Comparison of ENCODE assay signal across 9 cellular contexts in genomic region chr2:179049203-179049545, GRCh38. TPM values are rescaled to one million over a fixed set of nuclear protein-coding genes. Genes with fewer than 3 reads are reported as not detected.
DNase-seq lines count a peak whose midpoint lies in the region; ATAC-seq, FAIRE-seq and TF ChIP-seq lines count a peak whose summit lies in the region.
"Had no signal": no experiment of that assay in that cellular context is flagged by ENCODE, and none has a peak within 500 bp of the region (broad histone marks: within the 10 kb centered on the region; RNA-seq: fewer than 3 reads in every experiment).

No MANE protein-coding gene starts in this region.

- H3K4me3 ChIP-seq in kidney (ENCODE audit: low read length in 2 of 2) = no peak overlapping the region

- peaks cover 6% of the 10 kb centered on the region for H3K36me3 Mint-ChIP-seq in activated naive CD8-positive, alpha-beta T cell treated with anti-CD3 and anti-CD28 coated beads, Interleukin-2, amount 50 U/mL, for 24 hours (ENCODE audit: low read depth)
- H3K36me3 Mint-ChIP-seq in stimulated activated memory B cell treated with anti-CD40 and anti-IgM and Interleukin-4, amounts not matched to agents 10 μg/mL and 1 μg/mL and 100 μg/mL, for 72 hours = peaks cover 6% of the 10 kb centered on the region

- H3K9me3 Mint-ChIP-seq in activated naive CD8-positive, alpha-beta T cell treated with anti-CD3 and anti-CD28 coated beads, Interleukin-2, amount 50 U/mL, for 24 hours = no peaks in the 10 kb centered on the region
- H3K9me3 Mint-ChIP-seq in stimulated activated memory B cell treated with anti-CD40 and anti-IgM and Interleukin-4, amounts not matched to agents 10 μg/mL and 1 μg/mL and 100 μg/mL, for 72 hours = no peaks in the 10 kb centered on the region

- intact Hi-C loops in kidney (cut with DNase I) = no loop called here

- ATAC-seq in GM19452 (IDR thresholded peaks at IDR 0.05; ENCODE audit: unreplicated experiment) = peak; percentile 43
- ATAC-seq in HG03045 (IDR thresholded peaks at IDR 0.05; ENCODE audit: unreplicated experiment) = peak; percentile 36
- peak; percentile 34 for ATAC-seq in activated naive CD8-positive, alpha-beta T cell treated with anti-CD3 and anti-CD28 coated beads, Interleukin-2, amount 50 U/mL, for 24 hours
- peak; percentile 67 for ATAC-seq in stimulated activated memory B cell treated with anti-CD40 and anti-IgM and Interleukin-4, amounts not matched to agents 10 μg/mL and 1 μg/mL and 100 μg/mL, for 72 hours

- no peaks in the 10 kb centered on the region for H3K27me3 Mint-ChIP-seq in activated naive CD8-positive, alpha-beta T cell treated with anti-CD3 and anti-CD28 coated beads, Interleukin-2, amount 50 U/mL, for 24 hours
- H3K27me3 Mint-ChIP-seq in stimulated activated memory B cell treated with anti-CD40 and anti-IgM and Interleukin-4, amounts not matched to agents 10 μg/mL and 1 μg/mL and 100 μg/mL, for 72 hours = no peaks in the 10 kb centered on the region

- FAIRE-seq in kidney (lab: Jason Lieb, UNC) = no peak
- FAIRE-seq: bronchial epithelial cell had no signal

- no peak for TF ChIP-seq CTCF in kidney (IDR thresholded peaks at IDR 0.05; ENCODE audit: borderline replicate concordance, extremely low read depth, insufficient read depth)

- DNase-seq in activated naive CD8-positive, alpha-beta T cell treated with anti-CD3 and anti-CD28 coated beads, Interleukin-2, amount 50 U/mL, for 24 hours = no peak
- DNase-seq in AG08395 (ENCODE audit: low spot score) (no peak), OCI-M2 (lab: John Stamatoyannopoulos, UW; ENCODE audit: unreplicated experiment) (no peak), kidney (no peak), ecto neural progenitor cell (ENCODE audit: low spot score) (no peak)

- H3K9me3 ChIP-seq in kidney (ENCODE audit: control insufficient read depth in 1 of 2, low read length in 2 of 2) = no peaks in the 10 kb centered on the region

- peak overlapping the region; percentile 81 for H3K4me3 Mint-ChIP-seq in activated naive CD8-positive, alpha-beta T cell treated with anti-CD3 and anti-CD28 coated beads, Interleukin-2, amount 50 U/mL, for 24 hours
- peak overlapping the region; percentile 90 for H3K4me3 Mint-ChIP-seq in stimulated activated memory B cell treated with anti-CD40 and anti-IgM and Interleukin-4, amounts not matched to agents 10 μg/mL and 1 μg/mL and 100 μg/mL, for 72 hours

- peaks cover 7 to 14% of the 10 kb centered on the region in 2 donors for H3K4me1 ChIP-seq in kidney (ENCODE audit: control insufficient read depth in 1 of 2, insufficient read depth in 1 of 2, low read depth in 1 of 2, low read length in 2 of 2)

- H3K36me3 ChIP-seq in kidney (ENCODE audit: control insufficient read depth in 1 of 2, insufficient read depth in 2 of 2, low read length in 2 of 2) = no peaks in the 10 kb centered on the region

- H3K4me1 Mint-ChIP-seq in activated naive CD8-positive, alpha-beta T cell treated with anti-CD3 and anti-CD28 coated beads, Interleukin-2, amount 50 U/mL, for 24 hours = peaks cover 56% of the 10 kb centered on the region
- H3K4me1 Mint-ChIP-seq in stimulated activated memory B cell treated with anti-CD40 and anti-IgM and Interleukin-4, amounts not matched to agents 10 μg/mL and 1 μg/mL and 100 μg/mL, for 72 hours = peaks cover 46% of the 10 kb centered on the region

- H3K27ac Mint-ChIP-seq in activated naive CD8-positive, alpha-beta T cell treated with anti-CD3 and anti-CD28 coated beads, Interleukin-2, amount 50 U/mL, for 24 hours = peak overlapping the region; percentile 76
- H3K27ac Mint-ChIP-seq in stimulated activated memory B cell treated with anti-CD40 and anti-IgM and Interleukin-4, amounts not matched to agents 10 μg/mL and 1 μg/mL and 100 μg/mL, for 72 hours = peak overlapping the region; percentile 97

- H3K27ac ChIP-seq in kidney (ENCODE audit: low read depth in 2 of 2, low read length in 2 of 2) = no peak overlapping the region

- H3K9ac ChIP-seq in kidney (ENCODE audit: low read length in 2 of 2) = no peak overlapping the region

RNA-seq across cellular contexts. Expression of gene CCDC141, which starts 0.8 kb away (rescaled TPM):
- 3.0 TPM for total RNA-seq in kidney
- not detected for polyA plus RNA-seq in kidney (ENCODE audit: insufficient read depth, low read depth, low replicate concordance)
- total RNA-seq: bronchial epithelial cell had no signal
